ENCODE assay signal across 8 cellular contexts in the genomic region with DNA sequence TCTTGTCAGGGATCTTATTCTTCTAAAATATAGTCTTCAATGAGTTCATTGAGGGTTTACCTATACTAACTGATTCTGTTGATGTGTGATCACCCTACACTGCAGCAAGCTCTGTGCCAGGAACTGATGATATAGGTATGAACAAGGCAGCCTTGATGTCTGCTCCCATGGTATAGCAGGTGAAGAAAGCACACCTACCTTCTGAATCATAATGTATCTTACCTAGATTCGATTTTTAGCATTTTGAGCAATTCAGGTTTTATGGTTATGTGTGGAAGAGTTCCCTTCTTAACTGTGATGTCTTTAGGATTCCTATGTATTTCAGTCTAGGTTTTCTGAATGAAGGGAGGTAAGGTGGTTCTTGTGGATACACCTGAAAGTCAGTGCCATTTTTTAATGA.
"Had no signal": no experiment of that assay in that cellular context is flagged by ENCODE, and none has a peak within 500 bp of the region (broad histone marks: within the 10 kb centered on the region; RNA-seq: fewer than 3 reads in every experiment).

No MANE protein-coding gene starts in this region.

- DNase-seq: GM23248, GOT3, H7, H9, HCEC 1CT, HFFc6 had no signal

- FAIRE-seq: H1, H54 had no signal
